ENCODE assay signal across 28 cellular contexts in the genomic region with DNA sequence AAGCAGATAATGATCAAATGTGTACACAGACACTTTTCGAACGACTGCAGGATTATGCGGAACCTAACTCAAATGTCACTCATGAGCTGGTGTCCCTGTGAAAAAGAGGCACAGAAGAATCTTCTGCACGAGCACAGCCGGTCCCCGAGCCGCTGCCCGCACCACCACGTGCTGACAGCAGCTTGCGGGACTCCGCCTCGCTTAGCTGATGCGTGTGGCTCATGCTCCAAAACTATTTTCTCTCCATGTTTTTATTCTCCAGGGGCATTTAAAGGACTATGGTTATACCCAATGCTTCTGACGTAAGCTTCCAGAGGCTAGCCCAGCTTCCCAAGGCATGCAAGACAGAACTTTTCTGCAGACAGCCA.
"Had no signal": no experiment of that assay in that cellular context is flagged by ENCODE, and none has a peak within 500 bp of the region (broad histone marks: within the 10 kb centered on the region; RNA-seq: fewer than 3 reads in every experiment).

No MANE protein-coding gene starts in this region.

- H3K4me3 Mint-ChIP-seq: natural killer cell; nephron; neural progenitor cell; stimulated activated memory B cell treated with anti-CD40 and anti-IgM and Interleukin-4, amounts not matched to agents 10 μg/mL and 1 μg/mL and 100 μg/mL, for 72 hours; stimulated activated naive CD8-positive, alpha-beta T cell treated with anti-CD3 and anti-CD28 coated beads, Interleukin-15, amount 100 ng/mL, for 72 hours had no signal

- H2AFZ ChIP-seq: neural progenitor cell, parathyroid adenoma had no signal

- H3K4me3 ChIP-seq: neural progenitor cell, ovary, psoas muscle, right lobe of liver, sigmoid colon, suprapubic skin, testis, tibial artery, upper lobe of left lung, vagina had no signal

- H3K4me1 Mint-ChIP-seq: nephron, neural progenitor cell had no signal

- H3K27ac ChIP-seq: neural progenitor cell, ovary, parathyroid adenoma, psoas muscle, right lobe of liver, sigmoid colon, suprapubic skin, testis, tibial artery, upper lobe of left lung, vagina had no signal

- H3K36me3 ChIP-seq: neural progenitor cell, ovary had no signal

- DNase-seq: natural killer cell; occipital lobe; ovary; psoas muscle; right lobe of liver; sigmoid colon; small intestine; stimulated activated CD4-positive, alpha-beta T cell treated with anti-CD3 and anti-CD28 coated beads, Interleukin-15, amount 100 ng/mL, for 24 hours; stimulated activated CD4-positive, alpha-beta T cell treated with anti-CD3 and anti-CD28 coated beads, Interleukin-2, amount 100 ng/mL, for 24 hours; stimulated activated CD4-positive, alpha-beta T cell treated with anti-CD3 and anti-CD28 coated beads, Interleukin-2, amount 100 ng/mL, for 48 hours; stimulated activated CD4-positive, alpha-beta T cell treated with anti-CD3 and anti-CD28 coated beads, Interleukin-4, amount 100 ng/mL, for 24 hours; stimulated activated naive CD4-positive, alpha-beta T cell; stimulated activated naive CD8-positive, alpha-beta T cell treated with anti-CD3 and anti-CD28 coated beads, Interleukin-15, amount 100 ng/mL, for 72 hours; stimulated activated naive CD8-positive, alpha-beta T cell treated with anti-CD3 and anti-CD28 coated beads, Interleukin-15, Interleukin-2, amounts not matched to agents 100 U/mL and 50 U/mL, for 24 hours; substantia nigra; testis; tibial artery; trophoblast cell; upper lobe of left lung had no signal

- H3K4me2 ChIP-seq: neural progenitor cell had no signal

- H3K27ac Mint-ChIP-seq: nephron; neural progenitor cell; progenitor cell of endocrine pancreas; stimulated activated memory B cell treated with anti-CD40 and anti-IgM and Interleukin-4, amounts not matched to agents 10 μg/mL and 1 μg/mL and 100 μg/mL, for 72 hours had no signal

- FAIRE-seq: small intestine, urothelium cell line had no signal

- H3K27me3 Mint-ChIP-seq: progenitor cell of endocrine pancreas; stimulated activated memory B cell treated with anti-CD40 and anti-IgM and Interleukin-4, amounts not matched to agents 10 μg/mL and 1 μg/mL and 100 μg/mL, for 72 hours; stimulated activated naive CD8-positive, alpha-beta T cell treated with anti-CD3 and anti-CD28 coated beads, Interleukin-15, amount 100 ng/mL, for 72 hours had no signal

- H3K27me3 ChIP-seq: neural progenitor cell, ovary, right lobe of liver, sigmoid colon, suprapubic skin, testis, tibial artery, upper lobe of left lung, vagina had no signal

- H3K9me3 Mint-ChIP-seq: natural killer cell; nephron; neural progenitor cell; stimulated activated memory B cell treated with anti-CD40 and anti-IgM and Interleukin-4, amounts not matched to agents 10 μg/mL and 1 μg/mL and 100 μg/mL, for 72 hours; stimulated activated naive CD8-positive, alpha-beta T cell treated with anti-CD3 and anti-CD28 coated beads, Interleukin-15, amount 100 ng/mL, for 72 hours had no signal

- H3K9me3 ChIP-seq: ovary, psoas muscle, right lobe of liver, sigmoid colon, suprapubic skin, testis, tibial artery, upper lobe of left lung, vagina had no signal

- H3K4me1 ChIP-seq: neural progenitor cell, parathyroid adenoma, psoas muscle, right lobe of liver, sigmoid colon, suprapubic skin, upper lobe of left lung, vagina had no signal

- ATAC-seq: psoas muscle; right cardiac atrium; right lobe of liver; stimulated activated memory B cell treated with anti-CD40 and anti-IgM and Interleukin-4, amounts not matched to agents 10 μg/mL and 1 μg/mL and 100 μg/mL, for 72 hours; stimulated activated naive CD8-positive, alpha-beta T cell treated with anti-CD3 and anti-CD28 coated beads, Interleukin-15, amount 100 ng/mL, for 72 hours; stimulated activated naive CD8-positive, alpha-beta T cell treated with anti-CD3 and anti-CD28 coated beads, Interleukin-15, Interleukin-2, amounts not matched to agents 100 U/mL and 50 U/mL, for 24 hours had no signal

- H3K36me3 Mint-ChIP-seq: natural killer cell had no signal

- H3K9ac ChIP-seq: parathyroid adenoma had no signal
